In genomic region chr6:33862536-33862935, GRCh38 we compare ENCODE assay signal across 35 cellular contexts. TPM values are rescaled to one million over a fixed set of nuclear protein-coding genes. Genes with fewer than 3 reads are reported as not detected.
"Had no signal": no experiment of that assay in that cellular context is flagged by ENCODE, and none has a peak within 500 bp of the region (broad histone marks: within the 10 kb centered on the region; RNA-seq: fewer than 3 reads in every experiment).

No MANE protein-coding gene starts in this region.

- FAIRE-seq: RCC 7860 had no signal

- H3K4me1 ChIP-seq: ascending aorta had no signal

- DNase-seq: activated CD4-positive, alpha-beta memory T cell treated with anti-CD3 and anti-CD28 coated beads for 36 hours; activated CD4-positive, alpha-beta T cell treated with anti-CD3 and anti-CD28 coated beads, Interleukin-2, amount 10 ng/mL, durations not matched to agents 7 days and 5 days; activated effector memory CD4-positive, alpha-beta T cell treated with anti-CD3 and anti-CD28 coated beads, Interleukin-2, amount 50 U/mL, for 16 hours; activated naive CD4-positive, alpha-beta T cell; activated naive CD4-positive, alpha-beta T cell treated with anti-CD3 and anti-CD28 coated beads, Interleukin-2, amount 50 U/mL, for 16 hours; activated naive CD8-positive, alpha-beta T cell treated with anti-CD3 and anti-CD28 coated beads, Interleukin-2, amount 10 ng/mL, durations not matched to agents 7 days and 5 days; activated T-cell treated with anti-CD3 and anti-CD28 coated beads, Interleukin-2, amount 50 U/mL, for 1 hour; activated T-cell treated with anti-CD3 and anti-CD28 coated beads, Interleukin-2, amount 50 U/mL, for 72 hours; amygdala; MM.1S; NCI-H1092 treated with DMSO at 0.1 percent for 48 hours; NCI-H1417; NCI-H146; NCI-H187; NCI-H2107; NCI-H2171; NCI-H510A; NCI-H526; NCI-H748 treated with DMSO at 0.1 percent for 48 hours; PC-9; SIG-M5; T-cell; T-helper 2 cell; T-helper 9 cell had no signal

- H3K9me3 Mint-ChIP-seq: activated T-helper 17 cell treated with anti-CD3 and anti-CD28 coated beads, Interleukin-2, amount 50 U/mL, for 72 hours had no signal

- H3K27me3 ChIP-seq: ascending aorta had no signal

- ATAC-seq: activated T-cell treated with anti-CD3 and anti-CD28 coated beads, Interleukin-2, amount 50 U/mL, for 72 hours; activated T-helper 17 cell treated with anti-CD3 and anti-CD28 coated beads, Interleukin-2, amount 50 U/mL, for 72 hours; Right ventricle myocardium inferior; SK-N-SH treated with all-trans-retinoic acid at 6 μM for 48 hours; T-cell had no signal

- H3K4me3 Mint-ChIP-seq: activated CD4-positive, alpha-beta memory T cell treated with anti-CD3 and anti-CD28 coated beads for 36 hours; activated CD4-positive, alpha-beta T cell treated with anti-CD3 and anti-CD28 coated beads, Interleukin-2, amount 10 ng/mL, durations not matched to agents 7 days and 5 days; activated naive CD8-positive, alpha-beta T cell treated with anti-CD3 and anti-CD28 coated beads, Interleukin-2, amount 10 ng/mL, durations not matched to agents 7 days and 5 days; activated T-cell treated with anti-CD3 and anti-CD28 coated beads, Interleukin-2, amount 50 U/mL, for 72 hours; activated T-helper 17 cell treated with anti-CD3 and anti-CD28 coated beads, Interleukin-2, amount 50 U/mL, for 72 hours; T-cell had no signal

- H3K27ac ChIP-seq: ascending aorta, KMS-11, PC-9, RWPE1, VCaP had no signal

- H3K9me3 ChIP-seq: ascending aorta had no signal

- H3K36me3 ChIP-seq: ascending aorta had no signal

- H3K36me3 Mint-ChIP-seq: activated CD4-positive, alpha-beta memory T cell treated with anti-CD3 and anti-CD28 coated beads for 36 hours; T-cell had no signal

- H2AFZ ChIP-seq: PC-9 had no signal

- H3K27me3 Mint-ChIP-seq: activated CD4-positive, alpha-beta memory T cell treated with anti-CD3 and anti-CD28 coated beads for 36 hours; activated T-helper 17 cell treated with anti-CD3 and anti-CD28 coated beads, Interleukin-2, amount 50 U/mL, for 72 hours had no signal

- H3K4me2 ChIP-seq: KMS-11, PC-9 had no signal

- H3K27ac Mint-ChIP-seq: activated CD4-positive, alpha-beta memory T cell treated with anti-CD3 and anti-CD28 coated beads for 36 hours; activated CD4-positive, alpha-beta T cell treated with anti-CD3 and anti-CD28 coated beads, Interleukin-2, amount 10 ng/mL, durations not matched to agents 7 days and 5 days; activated naive CD8-positive, alpha-beta T cell treated with anti-CD3 and anti-CD28 coated beads, Interleukin-2, amount 10 ng/mL, durations not matched to agents 7 days and 5 days; activated T-cell treated with anti-CD3 and anti-CD28 coated beads, Interleukin-2, amount 50 U/mL, for 72 hours; activated T-helper 17 cell treated with anti-CD3 and anti-CD28 coated beads, Interleukin-2, amount 50 U/mL, for 72 hours; T-cell had no signal

- H3K4me3 ChIP-seq: ascending aorta, PC-9 had no signal

RNA-seq across cellular contexts. Expression of gene MLN, which starts 58.7 kb away (rescaled TPM):
- total RNA-seq: activated CD4-positive, alpha-beta memory T cell treated with anti-CD3 and anti-CD28 coated beads for 36 hours; activated CD4-positive, alpha-beta T cell treated with anti-CD3 and anti-CD28 coated beads, Interleukin-2, amount 10 ng/mL, durations not matched to agents 7 days and 5 days; activated naive CD8-positive, alpha-beta T cell treated with anti-CD3 and anti-CD28 coated beads, Interleukin-2, amount 10 ng/mL, durations not matched to agents 7 days and 5 days; activated T-cell treated with anti-CD3 and anti-CD28 coated beads, Interleukin-2, amount 50 U/mL, for 72 hours; activated T-helper 17 cell treated with anti-CD3 and anti-CD28 coated beads, Interleukin-2, amount 50 U/mL, for 72 hours; ascending aorta; cardiac septum; LHCN-M2; PC-9; Right ventricle myocardium inferior; SK-MEL-5; T-cell had no signal
